Comparison of ENCODE assay signal across 8 cellular contexts in genomic region chr7:105388373-105389089, GRCh38. TPM values are rescaled to one million over a fixed set of nuclear protein-coding genes. Genes with fewer than 3 reads are reported as not detected.
A peak's percentile ranks its signal among the peaks of the same experiment; 100 is the strongest.
DNase-seq lines count a peak whose midpoint lies in the region; ATAC-seq and TF ChIP-seq lines count a peak whose summit lies in the region.

SRPK2 (minus strand) TSS chr7:105388921.

- WGBS in lung, 2 donors, result 0 to 1% methylated on average over 52 to 110 of the region's 111 CpGs

- DNase-seq in GM13977 (ENCODE audit: low spot score), result peak; percentile 95
- peak; percentile 73 for DNase-seq in NCI-H2227 treated with DMSO at 0.1 percent for 48 hours (lab: John Stamatoyannopoulos, UW)
- DNase-seq in activated CD4-positive, alpha-beta memory T cell treated with anti-CD3 and anti-CD28 coated beads for 36 hours, result peak; percentile 84
- peak; percentile 74 for DNase-seq in lung (ENCODE audit: low spot score)
- DNase-seq in stimulated activated CD4-positive, alpha-beta T cell treated with anti-CD3 and anti-CD28 coated beads, TNF-alpha, amount 100 ng/mL, for 24 hours (ENCODE audit: low read depth in 3 of 3), result peak; percentile 28 to 81 (median 60)

- peaks cover 3% of the 10 kb centered on the region for H3K36me3 Mint-ChIP-seq in activated CD4-positive, alpha-beta memory T cell treated with anti-CD3 and anti-CD28 coated beads for 36 hours

- ATAC-seq in HG02885 (IDR thresholded peaks at IDR 0.05; ENCODE audit: poor library complexity, unreplicated experiment) (peak; percentile 85), lung (ENCODE audit: insufficient read depth, low FRiP score) (peak; percentile 91)

- no peaks in the 10 kb centered on the region for H3K27me3 ChIP-seq in duodenal mucosa (ENCODE audit: control insufficient read depth in 1 of 2, insufficient read depth in 2 of 2, low read length in 2 of 2)
- no peaks in the 10 kb centered on the region for H3K27me3 ChIP-seq in lung (ENCODE audit: control insufficient read depth, insufficient read depth)

- H3K9me3 ChIP-seq in duodenal mucosa (ENCODE audit: control insufficient read depth in 1 of 2, low read length in 2 of 2), result no peaks in the 10 kb centered on the region
- no peaks in the 10 kb centered on the region for H3K9me3 ChIP-seq in lung (ENCODE audit: control insufficient read depth in 2 of 2, insufficient read depth in 1 of 2, low read length in 1 of 2)

- peak within 1 kb of the TSS; percentile 69 for H3K27ac ChIP-seq in 22Rv1
- H3K27ac ChIP-seq in duodenal mucosa (ENCODE audit: low read depth, low read length), result peak within 1 kb of the TSS; percentile 20
- H3K27ac ChIP-seq in lung (ENCODE audit: low read depth in 1 of 2, low read length in 1 of 2), result peak within 1 kb of the TSS; percentile 75 to 86

- H3K9me3 Mint-ChIP-seq in activated CD4-positive, alpha-beta memory T cell treated with anti-CD3 and anti-CD28 coated beads for 36 hours, result no peaks in the 10 kb centered on the region

- H3K4me1 ChIP-seq in duodenal mucosa (ENCODE audit: control insufficient read depth in 1 of 2, insufficient read depth in 2 of 2, low read length in 2 of 2) (peaks cover 0 to 5% of the 10 kb centered on the region in 2 donors), lung (ENCODE audit: control insufficient read depth in 2 of 2, insufficient read depth in 2 of 2, low read length in 2 of 2) (peaks cover 0 to 2% of the 10 kb centered on the region in 2 donors)

- intact Hi-C loops in activated CD4-positive, alpha-beta memory T cell treated with anti-CD3 and anti-CD28 coated beads for 36 hours (cut with micrococcal nuclease), result loop anchor here (2.0 to 5.0 kb wide), 3 partner anchors 36 to 142 kb away; no protein-coding TSS in a partner anchor

- peaks cover 32% of the 10 kb centered on the region for H3K4me1 Mint-ChIP-seq in activated CD4-positive, alpha-beta memory T cell treated with anti-CD3 and anti-CD28 coated beads for 36 hours (ENCODE audit: low read depth)

- H3K36me3 ChIP-seq in duodenal mucosa (ENCODE audit: control insufficient read depth in 1 of 2, insufficient read depth in 2 of 2, low read length in 2 of 2) (no peaks in the 10 kb centered on the region), lung (ENCODE audit: control insufficient read depth in 2 of 2, insufficient read depth in 2 of 2, low read length in 2 of 2) (no peaks in the 10 kb centered on the region)

- no peak for TF ChIP-seq CTCF in 22Rv1 (IDR thresholded peaks at IDR 0.05)
- TF ChIP-seq CTCF in GM13977 (IDR thresholded peaks at IDR 0.05; ENCODE audit: extremely low read depth, insufficient read depth, missing control alignments), result no peak
- no peak for TF ChIP-seq CTCF in lung (IDR thresholded peaks at IDR 0.05; ENCODE audit: control extremely low read depth, extremely low read depth)

- CTCF ChIA-PET in activated CD4-positive, alpha-beta memory T cell treated with anti-CD3 and anti-CD28 coated beads for 36 hours (lab: Charles Lee), result interaction anchor here (0.7 to 1.6 kb wide), 4 partner anchors 10 to 266 kb away, joined by 3 to 4 read pairs (median 3); no protein-coding TSS in a partner anchor

- POLR2A ChIA-PET in activated CD4-positive, alpha-beta memory T cell treated with anti-CD3 and anti-CD28 coated beads for 36 hours (lab: Charles Lee), result interaction anchor here (0.6 to 1.2 kb wide), 4 partner anchors 99 to 405 kb away, joined by 3 to 4 read pairs (median 4); no protein-coding TSS in a partner anchor

- peak within 1 kb of the TSS; percentile 84 for H3K4me3 Mint-ChIP-seq in activated CD4-positive, alpha-beta memory T cell treated with anti-CD3 and anti-CD28 coated beads for 36 hours

- H3K27me3 Mint-ChIP-seq in activated CD4-positive, alpha-beta memory T cell treated with anti-CD3 and anti-CD28 coated beads for 36 hours, result no peaks in the 10 kb centered on the region

- peak within 1 kb of the TSS; percentile 69 for H3K27ac Mint-ChIP-seq in activated CD4-positive, alpha-beta memory T cell treated with anti-CD3 and anti-CD28 coated beads for 36 hours

- peak within 1 kb of the TSS; percentile 70 to 79 for H3K4me3 ChIP-seq in duodenal mucosa (ENCODE audit: low read depth in 1 of 2, low read length in 2 of 2)
- peak within 1 kb of the TSS; percentile 94 for H3K4me3 ChIP-seq in lung

- in situ Hi-C loops in GM13977 (cut with MboI; ENCODE audit: low pct_unique_long_range_greater_than_20kb, low sequenced_read_pairs, unreplicated experiment), result no loop called here

- H3K9ac ChIP-seq in duodenal mucosa (ENCODE audit: low read depth in 1 of 2, low read length in 2 of 2), result peak within 1 kb of the TSS; percentile 63 to 66

RNA-seq across cellular contexts. Expression of gene SRPK2, which starts in this region (rescaled TPM):
- total RNA-seq in activated CD4-positive, alpha-beta memory T cell treated with anti-CD3 and anti-CD28 coated beads for 36 hours, result 10 to 100 TPM; 39.1 to 40.6 TPM
- 10 to 100 TPM; 33.3 to 71.2 TPM for total RNA-seq in lung
- 10 to 100 TPM; 10.8 to 13.1 TPM for polyA plus RNA-seq in lung

Comparison
In these comparisons a context has a peak if more than half of its experiments do, and no peak if none do; other contexts are left out.
1. Peak in every context shown above with its lines: DNase-seq, ATAC-seq, H3K4me3 ChIP-seq and H3K27ac ChIP-seq.
2. H3K27ac ChIP-seq: peak in every context shown above with its lines; median percentile 80 in lung; 69 in 22Rv1; 20 in duodenal mucosa.